29 cellular contexts compared by ENCODE assay signal in the genomic region with DNA sequence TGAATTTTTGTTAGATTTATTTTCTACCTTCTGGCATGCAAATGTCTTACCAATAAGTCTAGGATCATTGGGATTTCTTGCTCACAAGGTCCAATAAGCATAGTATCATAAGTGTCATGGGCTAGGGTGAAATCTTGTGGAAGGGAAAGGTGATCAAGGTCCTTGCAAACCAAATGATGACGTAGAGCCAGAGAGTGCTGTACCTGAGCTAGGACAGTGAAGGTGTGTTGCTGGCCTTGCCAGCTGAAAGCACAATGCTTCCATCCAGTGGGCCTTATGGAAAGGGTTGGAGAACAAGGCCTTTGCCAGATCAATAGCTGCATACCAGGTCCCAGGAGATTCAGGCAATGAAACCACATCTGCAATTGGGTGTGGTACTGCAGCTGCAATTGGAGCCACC.
"Had no signal": no experiment of that assay in that cellular context is flagged by ENCODE, and none has a peak within 500 bp of the region (broad histone marks: within the 10 kb centered on the region; RNA-seq: fewer than 3 reads in every experiment).

No MANE protein-coding gene starts in this region.

- H3K4me1 ChIP-seq: lower lobe of right lung, pancreas, prostate gland, sigmoid colon, spleen, stomach, suprapubic skin, tibial artery, uterus had no signal

- H3K9me3 ChIP-seq: lower lobe of right lung, pancreas, prostate gland, sigmoid colon, suprapubic skin, thoracic aorta, tibial artery had no signal

- DNase-seq: hippocampal formation; kidney glomerular epithelial cell; left cardiac atrium; left lung; lower lobe of right lung; mammary epithelial cell; mesenchymal stem cell; naive thymus-derived CD8-positive, alpha-beta T cell; nucleus accumbens; pancreas; posterior cingulate gyrus; retina; right cardiac atrium; sigmoid colon; small intestine; spleen; stimulated activated CD4-positive, alpha-beta T cell treated with anti-CD3 and anti-CD28 coated beads, Interleukin-4, amount 100 ng/mL, for 24 hours; stimulated activated naive CD8-positive, alpha-beta T cell treated with anti-CD3 and anti-CD28 coated beads, Interleukin-15, Interleukin-2, amounts not matched to agents 100 U/mL and 50 U/mL, for 24 hours; stomach; tibial artery; uterus had no signal

- FAIRE-seq: keratinocyte, pancreas, small intestine had no signal

- H3K27ac ChIP-seq: left lung, lower lobe of right lung, pancreas, prostate gland, sigmoid colon, spleen, stomach, suprapubic skin, thoracic aorta, tibial artery, uterus had no signal

- H3K27ac Mint-ChIP-seq: nephron; stimulated activated effector memory CD8-positive, alpha-beta T cell treated with anti-CD3 and anti-CD28 coated beads, Interleukin-12 subunit alpha, Interleukin-12 subunit beta, amount 100 ng/mL, for 72 hours; type B pancreatic cell had no signal

- H3K4me1 Mint-ChIP-seq: neural crest cell; stimulated activated effector memory CD8-positive, alpha-beta T cell treated with anti-CD3 and anti-CD28 coated beads, Interleukin-12 subunit alpha, Interleukin-12 subunit beta, amount 100 ng/mL, for 72 hours had no signal

- H3K4me3 Mint-ChIP-seq: naive thymus-derived CD8-positive, alpha-beta T cell; nephron; neural crest cell; stimulated activated effector memory CD8-positive, alpha-beta T cell treated with anti-CD3 and anti-CD28 coated beads, Interleukin-12 subunit alpha, Interleukin-12 subunit beta, amount 100 ng/mL, for 72 hours; type B pancreatic cell had no signal

- H3K27me3 ChIP-seq: pancreas, sigmoid colon, spleen, suprapubic skin, uterus had no signal

- H3K4me3 ChIP-seq: left lung, lower lobe of right lung, pancreas, prostate gland, sigmoid colon, spleen, stomach, suprapubic skin, thoracic aorta, tibial artery, uterus had no signal

- H3K36me3 ChIP-seq: left lung, lower lobe of right lung, pancreas, prostate gland, sigmoid colon, spleen, stomach, suprapubic skin, thoracic aorta, tibial artery, uterus had no signal

- H3K36me3 Mint-ChIP-seq: naive thymus-derived CD8-positive, alpha-beta T cell; stimulated activated effector memory CD8-positive, alpha-beta T cell treated with anti-CD3 and anti-CD28 coated beads, Interleukin-12 subunit alpha, Interleukin-12 subunit beta, amount 100 ng/mL, for 72 hours had no signal

- H3K9me3 Mint-ChIP-seq: stimulated activated effector memory CD8-positive, alpha-beta T cell treated with anti-CD3 and anti-CD28 coated beads, Interleukin-12 subunit alpha, Interleukin-12 subunit beta, amount 100 ng/mL, for 72 hours had no signal

- H3K27me3 Mint-ChIP-seq: naive thymus-derived CD8-positive, alpha-beta T cell had no signal

- ATAC-seq: left cardiac atrium; left lung; lower lobe of right lung; naive thymus-derived CD8-positive, alpha-beta T cell; pancreas; right cardiac atrium; stimulated activated effector memory CD8-positive, alpha-beta T cell treated with anti-CD3 and anti-CD28 coated beads, Interleukin-12 subunit alpha, Interleukin-12 subunit beta, amount 100 ng/mL, for 72 hours; stimulated activated naive CD8-positive, alpha-beta T cell treated with anti-CD3 and anti-CD28 coated beads, Interleukin-15, Interleukin-2, amounts not matched to agents 100 U/mL and 50 U/mL, for 24 hours had no signal
